In genomic region chr7:120951826-120952225, GRCh38 we compare ENCODE assay signal across 2 cellular contexts.
TF ChIP-seq lines count a peak whose summit lies in the region.

No MANE protein-coding gene starts in this region.

TF ChIP-seq in SK-N-SH, 30 proteins besides CTCF, POLR2A, EP300 and RAD21 (continued from another document):
- TF ChIP-seq REST (IDR thresholded peaks at IDR 0.05; ENCODE audit: low read depth, low read length) (no peak), SMC3 (IDR thresholded peaks at IDR 0.05; ENCODE audit: low read depth, low read length) (no peak), TEAD4 (IDR thresholded peaks at IDR 0.05; ENCODE audit: borderline replicate concordance, insufficient read depth) (no peak), RXRA (IDR thresholded peaks at IDR 0.05; ENCODE audit: borderline replicate concordance, low read depth) (no peak), NFIC (IDR thresholded peaks at IDR 0.05; ENCODE audit: borderline replicate concordance) (no peak), JUND (IDR thresholded peaks at IDR 0.05) (no peak), MEF2A (IDR thresholded peaks at IDR 0.05; ENCODE audit: borderline replicate concordance, low read depth) (no peak), IRF3 (IDR thresholded peaks at IDR 0.05; ENCODE audit: low read depth, low read length) (no peak), MAX (IDR thresholded peaks at IDR 0.05; ENCODE audit: low read depth) (no peak)

TF ChIP-seq in SK-N-SH treated with all-trans-retinoic acid at 6 μM for 48 hours, 23 proteins besides CTCF, POLR2A, EP300 and RAD21 (continued from another document):
- TF ChIP-seq, protein P1, sequence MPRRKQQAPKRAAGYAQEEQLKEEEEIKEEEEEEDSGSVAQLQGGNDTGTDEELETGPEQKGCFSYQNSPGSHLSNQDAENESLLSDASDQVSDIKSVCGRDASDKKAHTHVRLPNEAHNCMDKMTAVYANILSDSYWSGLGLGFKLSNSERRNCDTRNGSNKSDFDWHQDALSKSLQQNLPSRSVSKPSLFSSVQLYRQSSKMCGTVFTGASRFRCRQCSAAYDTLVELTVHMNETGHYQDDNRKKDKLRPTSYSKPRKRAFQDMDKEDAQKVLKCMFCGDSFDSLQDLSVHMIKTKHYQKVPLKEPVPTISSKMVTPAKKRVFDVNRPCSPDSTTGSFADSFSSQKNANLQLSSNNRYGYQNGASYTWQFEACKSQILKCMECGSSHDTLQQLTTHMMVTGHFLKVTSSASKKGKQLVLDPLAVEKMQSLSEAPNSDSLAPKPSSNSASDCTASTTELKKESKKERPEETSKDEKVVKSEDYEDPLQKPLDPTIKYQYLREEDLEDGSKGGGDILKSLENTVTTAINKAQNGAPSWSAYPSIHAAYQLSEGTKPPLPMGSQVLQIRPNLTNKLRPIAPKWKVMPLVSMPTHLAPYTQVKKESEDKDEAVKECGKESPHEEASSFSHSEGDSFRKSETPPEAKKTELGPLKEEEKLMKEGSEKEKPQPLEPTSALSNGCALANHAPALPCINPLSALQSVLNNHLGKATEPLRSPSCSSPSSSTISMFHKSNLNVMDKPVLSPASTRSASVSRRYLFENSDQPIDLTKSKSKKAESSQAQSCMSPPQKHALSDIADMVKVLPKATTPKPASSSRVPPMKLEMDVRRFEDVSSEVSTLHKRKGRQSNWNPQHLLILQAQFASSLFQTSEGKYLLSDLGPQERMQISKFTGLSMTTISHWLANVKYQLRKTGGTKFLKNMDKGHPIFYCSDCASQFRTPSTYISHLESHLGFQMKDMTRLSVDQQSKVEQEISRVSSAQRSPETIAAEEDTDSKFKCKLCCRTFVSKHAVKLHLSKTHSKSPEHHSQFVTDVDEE (CRISPR knock-in tag; IDR thresholded peaks at IDR 0.05): no peak
- no peak for TF ChIP-seq ISL1 (CRISPR knock-in tag; IDR thresholded peaks at IDR 0.05)
- no peak for TF ChIP-seq PATZ1 (CRISPR knock-in tag; IDR thresholded peaks at IDR 0.05; ENCODE audit: borderline replicate concordance)
- no peak for TF ChIP-seq ZNF565 (CRISPR knock-in tag; conservative IDR thresholded peaks at IDR 0.05; ENCODE audit: low read depth)
- TF ChIP-seq RARB (CRISPR knock-in tag; IDR thresholded peaks at IDR 0.05): no peak
- no peak for TF ChIP-seq CSRNP3 (CRISPR knock-in tag; IDR thresholded peaks at IDR 0.05)
TF ChIP-seq in SK-N-SH treated with all-trans-retinoic acid at 6 μM for 48 hours: peak in this region for 0.
